In the genomic region with DNA sequence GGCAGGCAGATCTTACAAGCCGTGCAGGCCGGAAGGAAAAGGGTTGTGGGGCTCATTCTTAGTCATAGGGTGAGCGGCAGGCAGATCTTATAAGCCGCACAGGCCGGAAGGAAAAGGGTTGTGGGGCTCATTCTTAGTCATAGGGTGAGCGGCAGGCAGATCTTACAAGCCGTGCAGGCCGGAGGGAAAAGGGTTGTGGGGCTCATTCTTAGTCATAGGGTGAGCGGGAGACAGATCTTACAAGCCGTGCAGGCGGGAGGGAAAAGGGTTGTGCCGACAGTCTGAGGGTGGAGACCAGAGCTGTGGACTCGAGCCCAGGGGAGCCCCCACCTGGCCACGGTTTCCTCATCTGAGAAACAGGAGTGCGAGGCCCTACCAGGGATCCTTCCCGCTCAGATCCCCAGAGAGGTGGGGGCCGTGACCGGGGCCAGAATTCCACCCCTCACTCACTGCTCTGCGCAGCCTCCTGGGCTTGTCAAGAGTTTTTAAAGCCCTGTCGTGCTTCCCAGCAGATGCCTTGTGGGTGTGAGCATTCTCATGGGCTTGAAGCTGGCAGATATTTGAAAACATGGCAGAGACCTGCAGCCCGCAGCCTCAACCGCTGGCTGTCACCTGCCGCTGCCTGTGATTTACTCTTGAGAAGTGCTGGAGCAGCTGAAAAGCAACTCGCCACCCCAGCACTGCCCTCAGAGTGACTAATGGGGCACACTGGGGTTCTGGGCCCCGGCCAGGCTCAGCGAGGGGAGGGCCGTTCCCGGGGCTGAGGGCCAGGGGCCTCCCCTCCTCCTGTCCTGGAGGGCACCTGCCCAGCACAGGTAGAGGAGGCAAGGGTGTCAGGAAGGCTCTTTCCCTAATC, we compare ENCODE assay signal across 8 cellular contexts. TPM values are rescaled to one million over a fixed set of nuclear protein-coding genes. Genes with fewer than 3 reads are reported as not detected.
DNase-seq lines count a peak whose midpoint lies in the region; ATAC-seq and TF ChIP-seq lines count a peak whose summit lies in the region.

No MANE protein-coding gene starts in this region.

- H3K4me1 Mint-ChIP-seq in Calu3 (ENCODE audit: low read depth, unreplicated experiment): peaks cover 14% of the 10 kb centered on the region

- H3K27ac Mint-ChIP-seq in Calu3 (ENCODE audit: unreplicated experiment): peak overlapping the region; percentile 53

- in situ Hi-C loops in HAP-1 (cut with MboI; ENCODE audit: low sequenced_read_pairs): no loop called here

- peak; percentile 83 for DNase-seq in Calu3
- DNase-seq in activated CD4-positive, alpha-beta T cell treated with anti-CD3 and anti-CD28 coated beads, Interleukin-2, amount 50 U/mL, for 24 hours (ENCODE audit: low read depth in 1 of 2, low spot score in 1 of 2): peak; percentile 57 to 78
- DNase-seq in effector memory CD4-positive, alpha-beta T cell: peak; percentile 66 to 87 (median 74)
- DNase-seq in posterior cingulate gyrus: peak in 7 of 10 donors; percentile 7 to 85 (median 28)
- DNase-seq in vagina (ENCODE audit: extremely low spot score in 2 of 2): no peak
- no peak for DNase-seq in HAP-1 (ENCODE audit: low spot score in 2 of 2)

- H3K27me3 ChIP-seq in Loucy (ENCODE audit: insufficient read depth, low read length, poor library complexity, severe bottlenecking) (no peaks in the 10 kb centered on the region), vagina (no peaks in the 10 kb centered on the region), HAP-1 (ENCODE audit: low read depth) (peaks cover 19% of the 10 kb centered on the region)
- no peaks in the 10 kb centered on the region for H3K27me3 ChIP-seq in effector memory CD4-positive, alpha-beta T cell (replicated peaks; ENCODE audit: control insufficient read depth, insufficient read depth, low read length, poor library complexity, severe bottlenecking)

- intact Hi-C loops in Calu3 (cut with micrococcal nuclease; ENCODE audit: unreplicated experiment) (no loop called here), posterior cingulate gyrus (cut with DNase I) (no loop called here), vagina (cut with DNase I) (no loop called here)

- peak overlapping the region; percentile 13; the same call in 1 of the 2 replicates for H2AFZ ChIP-seq in Loucy (ENCODE audit: low read length)

- peak overlapping the region; percentile 81 for H3K9ac ChIP-seq in Loucy (ENCODE audit: low read depth, low read length, poor library complexity, severe bottlenecking)

- no peaks in the 10 kb centered on the region for H3K79me2 ChIP-seq in Loucy (ENCODE audit: insufficient read depth, low read length)

- no peaks in the 10 kb centered on the region for H3K9me2 ChIP-seq in Loucy (replicated peaks; ENCODE audit: low read depth, low read length)

- no TSS peak for BruUV-seq in Calu3 (replicated peaks; lab: Mats Ljungman, UMichigan)

- H3K27me3 Mint-ChIP-seq in Calu3 (ENCODE audit: unreplicated experiment): peaks cover 35% of the 10 kb centered on the region

- TF ChIP-seq CTCF in Calu3 (IDR thresholded peaks at IDR 0.05; ENCODE audit: unreplicated experiment): no peak
- no peak for TF ChIP-seq CTCF in Loucy (conservative IDR thresholded peaks at IDR 0.05; ENCODE audit: low read length)
- TF ChIP-seq CTCF in vagina (IDR thresholded peaks at IDR 0.05): no peak

- H3K4me3 ChIP-seq in Loucy (ENCODE audit: low read length, poor library complexity, severe bottlenecking) (peak overlapping the region; percentile 66), vagina (peak overlapping the region in 1 of 2 donors; percentile 13), HAP-1 (no peak overlapping the region)
- peak overlapping the region; percentile 39 for H3K4me3 ChIP-seq in effector memory CD4-positive, alpha-beta T cell (ENCODE audit: insufficient read depth, low read depth, low read length, poor library complexity, severe bottlenecking)

- H3K9me3 Mint-ChIP-seq in Calu3 (ENCODE audit: low read depth, unreplicated experiment): no peaks in the 10 kb centered on the region

- TF ChIP-seq POLR2A in vagina (IDR thresholded peaks at IDR 0.05): no peak

- H3F3A ChIP-seq in Loucy (ENCODE audit: low read depth): peaks cover 8% of the 10 kb centered on the region; the same call in 1 of the 2 replicates

- peak overlapping the region; percentile 79 for H3K4me2 ChIP-seq in Loucy (ENCODE audit: low read depth, low read length, poor library complexity, severe bottlenecking)

- H3K36me3 ChIP-seq in Loucy (ENCODE audit: insufficient read depth, low read length) (no peaks in the 10 kb centered on the region), vagina (no peaks in the 10 kb centered on the region), HAP-1 (replicated peaks) (no peaks in the 10 kb centered on the region)
- no peaks in the 10 kb centered on the region for H3K36me3 ChIP-seq in effector memory CD4-positive, alpha-beta T cell (ENCODE audit: control insufficient read depth, insufficient read depth, low read length)

- H4K20me1 ChIP-seq in Loucy (ENCODE audit: insufficient read depth, low read length, poor library complexity, severe bottlenecking): no peaks in the 10 kb centered on the region

- no peaks in the 10 kb centered on the region for H3K9me3 ChIP-seq in Loucy (ENCODE audit: insufficient read depth, low read depth, low read length)
- H3K9me3 ChIP-seq in effector memory CD4-positive, alpha-beta T cell (ENCODE audit: control insufficient read depth, low read length): no peaks in the 10 kb centered on the region
- H3K9me3 ChIP-seq in vagina: no peaks in the 10 kb centered on the region
- H3K9me3 ChIP-seq in HAP-1: no peaks in the 10 kb centered on the region

- H3K4me3 Mint-ChIP-seq in Calu3 (ENCODE audit: low read depth, unreplicated experiment): peak overlapping the region; percentile 56

- peak; percentile 76 for ATAC-seq in GM21786 (IDR thresholded peaks at IDR 0.05; ENCODE audit: unreplicated experiment)

- CTCF ChIA-PET in Calu3 (lab: Charles Lee): interaction anchor here (0.8 to 2.2 kb wide), 7 partner anchors 21 to 56 kb away, joined by 3 to 9 read pairs (median 4); partner anchors contain the start of gene MRGBP

- peak overlapping the region; percentile 78 for H3K27ac ChIP-seq in effector memory CD4-positive, alpha-beta T cell (ENCODE audit: insufficient read depth, low read length, poor library complexity, severe bottlenecking)
- H3K27ac ChIP-seq in vagina: no peak overlapping the region

- peaks cover 9% of the 10 kb centered on the region for H3K36me3 Mint-ChIP-seq in Calu3 (ENCODE audit: insufficient read depth, unreplicated experiment)

- peaks cover 37% of the 10 kb centered on the region for H3K4me1 ChIP-seq in Loucy (ENCODE audit: insufficient read depth, low read length, poor library complexity, severe bottlenecking)
- H3K4me1 ChIP-seq in effector memory CD4-positive, alpha-beta T cell (ENCODE audit: control insufficient read depth, insufficient read depth, low read length, poor library complexity, severe bottlenecking): peaks cover 47% of the 10 kb centered on the region
- H3K4me1 ChIP-seq in vagina: no peaks in the 10 kb centered on the region
- no peaks in the 10 kb centered on the region for H3K4me1 ChIP-seq in HAP-1

RNA-seq across cellular contexts. Expression of gene NTSR1, which starts 31.9 kb away (rescaled TPM):
- total RNA-seq in Calu3 (2022) (not detected in 2 replicates), vagina (0.49 TPM)

RNA-seq across cellular contexts. Expression of gene MRGBP, which starts 55.8 kb away (rescaled TPM):
- total RNA-seq in Calu3 (2022): 28.9 and 31.8 TPM in 2 replicates
- 10.6 TPM for total RNA-seq in vagina

Comparison
In these comparisons a context has a peak if more than half of its experiments do, and no peak if none do; other contexts are left out.
1. DNase-seq: peak in Calu3 (single experiment), activated CD4-positive, alpha-beta T cell treated with anti-CD3 and anti-CD28 coated beads, Interleukin-2, amount 50 U/mL, for 24 hours (2 of 2), effector memory CD4-positive, alpha-beta T cell (3 of 3) and posterior cingulate gyrus (7 of 10); none in vagina (0 of 2) and HAP-1 (0 of 2).